In the genomic region with DNA sequence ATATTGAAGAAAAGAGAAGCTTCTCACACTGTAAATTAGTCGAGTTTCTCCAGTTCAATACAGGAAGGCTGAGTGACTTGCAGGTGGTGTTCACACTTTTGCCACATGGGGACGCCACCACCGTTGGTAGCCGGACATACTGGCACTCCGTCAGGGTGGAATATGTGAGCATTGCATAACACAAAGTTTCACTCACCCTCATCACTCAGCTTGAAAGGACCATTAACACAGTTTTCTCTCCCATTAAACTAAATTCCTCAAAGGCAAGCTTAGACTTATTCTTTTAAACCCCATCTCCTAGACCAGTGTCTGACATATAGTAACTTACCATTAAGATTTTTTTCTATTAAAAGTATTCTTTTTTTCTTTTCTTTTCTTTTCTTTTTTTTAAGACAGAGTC, we compare ENCODE assay signal across 8 cellular contexts.
A peak's percentile ranks its signal among the peaks of the same experiment; 100 is the strongest.
DNase-seq lines count a peak whose midpoint lies in the region; ATAC-seq and TF ChIP-seq lines count a peak whose summit lies in the region.

No MANE protein-coding gene starts in this region.

- no peaks in the 10 kb centered on the region for H3K9me3 Mint-ChIP-seq in activated CD4-positive, alpha-beta T cell treated with anti-CD3 and anti-CD28 coated beads for 36 hours (ENCODE audit: low read depth)
- no peaks in the 10 kb centered on the region for H3K9me3 Mint-ChIP-seq in endothelial cell (ENCODE audit: unreplicated experiment)

- no peak overlapping the region for H3K9ac ChIP-seq in mesendoderm (ENCODE audit: low read length)

- H2BK15ac ChIP-seq in mesendoderm (replicated peaks; ENCODE audit: low read depth): no peak overlapping the region

- peak overlapping the region; percentile 80 for H2AFZ ChIP-seq in ACC112 (ENCODE audit: low read length, unreplicated experiment)

- no peak overlapping the region for H3K18ac ChIP-seq in mesendoderm (ENCODE audit: low read length)

- H3K27ac ChIP-seq in ACC112 (ENCODE audit: low read depth, low read length) (no peak overlapping the region), mesendoderm (ENCODE audit: low read depth, low read length) (no peak overlapping the region)

- H3K4ac ChIP-seq in mesendoderm (ENCODE audit: low read depth, low read length): no peak overlapping the region

- no peak overlapping the region for H3K4me3 Mint-ChIP-seq in activated CD4-positive, alpha-beta T cell treated with anti-CD3 and anti-CD28 coated beads for 36 hours
- H3K4me3 Mint-ChIP-seq in endothelial cell (ENCODE audit: unreplicated experiment): no peak overlapping the region

- H3K27me3 Mint-ChIP-seq in activated CD4-positive, alpha-beta T cell treated with anti-CD3 and anti-CD28 coated beads for 36 hours: peaks cover 5% of the 10 kb centered on the region
- peaks cover 9% of the 10 kb centered on the region for H3K27me3 Mint-ChIP-seq in endothelial cell (ENCODE audit: unreplicated experiment)

- no peaks in the 10 kb centered on the region for H3K27me3 ChIP-seq in ACC112 (ENCODE audit: insufficient read depth, low read length)
- H3K27me3 ChIP-seq in mesendoderm (ENCODE audit: insufficient read depth, low read length, poor library complexity): no peaks in the 10 kb centered on the region

- CTCF ChIA-PET in activated CD4-positive, alpha-beta T cell treated with anti-CD3 and anti-CD28 coated beads for 36 hours (lab: Charles Lee): interaction anchor here (0.9 to 10.3 kb wide), 14 partner anchors 9 to 320 kb away, joined by 3 to 113 read pairs (median 4); a partner anchor contains a TSS

- TF ChIP-seq CTCF in GM13976 (IDR thresholded peaks at IDR 0.05; ENCODE audit: borderline replicate concordance, control extremely low read depth, extremely low read depth, insufficient read depth, missing control alignments): peak; percentile 62
- peak; percentile 87 for TF ChIP-seq CTCF in endothelial cell (IDR thresholded peaks at IDR 0.05; ENCODE audit: unreplicated experiment)

- H2BK5ac ChIP-seq in mesendoderm (ENCODE audit: low read length): no peak overlapping the region

- no peak overlapping the region for H3K4me3 ChIP-seq in ACC112 (ENCODE audit: low read depth, low read length)
- H3K4me3 ChIP-seq in mesendoderm (ENCODE audit: low read length): no peak overlapping the region

- no peak overlapping the region for H2AK5ac ChIP-seq in mesendoderm (ENCODE audit: low read length)

- no peak overlapping the region for H4K8ac ChIP-seq in mesendoderm (ENCODE audit: low read depth, low read length)

- in situ Hi-C loops in GM13976 (cut with MboI; ENCODE audit: low sequenced_read_pairs, unreplicated experiment): no loop called here

- no peaks in the 10 kb centered on the region for H3K4me1 Mint-ChIP-seq in activated CD4-positive, alpha-beta T cell treated with anti-CD3 and anti-CD28 coated beads for 36 hours
- peaks cover 3% of the 10 kb centered on the region for H3K4me1 Mint-ChIP-seq in endothelial cell (ENCODE audit: unreplicated experiment)

- DNase-seq in GM13976 (ENCODE audit: low spot score) (peak; percentile 59), NCI-H2107 treated with DMSO at 0.1 percent for 48 hours (lab: John Stamatoyannopoulos, UW; ENCODE audit: unreplicated experiment) (peak; percentile 56), endothelial cell (ENCODE audit: low spot score) (peak; percentile 85), mesendoderm (peak; percentile 73)
- DNase-seq in activated CD4-positive, alpha-beta T cell treated with anti-CD3 and anti-CD28 coated beads for 36 hours: peak; percentile 83
- peak; percentile 18 for DNase-seq in stimulated activated naive CD4-positive, alpha-beta T cell treated with Interleukin-2 at 50 U/mL for 16 hours (lab: John Stamatoyannopoulos, UW)

- no CpG with 5 or more reads among the region's 5 CpGs for WGBS in mesendoderm (ENCODE audit: extremely low coverage, insufficient coverage, low lambda C conversion rate)

- no peaks in the 10 kb centered on the region for H3K36me3 Mint-ChIP-seq in activated CD4-positive, alpha-beta T cell treated with anti-CD3 and anti-CD28 coated beads for 36 hours (ENCODE audit: low read depth)
- H3K36me3 Mint-ChIP-seq in endothelial cell (ENCODE audit: low read depth, unreplicated experiment): no peaks in the 10 kb centered on the region

- intact Hi-C loops in activated CD4-positive, alpha-beta T cell treated with anti-CD3 and anti-CD28 coated beads for 36 hours (cut with DNase I, micrococcal nuclease): loop anchor here in 1 of 2 experiments (1.0 kb wide), 1 partner anchor 225 kb away; no protein-coding TSS in a partner anchor

- no peaks in the 10 kb centered on the region for H3K79me1 ChIP-seq in mesendoderm (ENCODE audit: low read length)

- no peak overlapping the region for H3K56ac ChIP-seq in mesendoderm (ENCODE audit: low read length)

- no peak overlapping the region for H3K4me2 ChIP-seq in mesendoderm (ENCODE audit: low read length)

- no peak overlapping the region for H3K23ac ChIP-seq in mesendoderm (ENCODE audit: low read length)

- POLR2A ChIA-PET in activated CD4-positive, alpha-beta T cell treated with anti-CD3 and anti-CD28 coated beads for 36 hours (lab: Charles Lee): no interaction called here

- H3K4me1 ChIP-seq in ACC112 (ENCODE audit: control insufficient read depth, insufficient read depth, low read length, unreplicated experiment) (peaks cover 15% of the 10 kb centered on the region), mesendoderm (ENCODE audit: control insufficient read depth, low read depth, low read length) (no peaks in the 10 kb centered on the region)

- H2BK120ac ChIP-seq in mesendoderm (ENCODE audit: low read depth, low read length): no peak overlapping the region

- H3K27ac Mint-ChIP-seq in activated CD4-positive, alpha-beta T cell treated with anti-CD3 and anti-CD28 coated beads for 36 hours: no peak overlapping the region
- H3K27ac Mint-ChIP-seq in endothelial cell (ENCODE audit: unreplicated experiment): no peak overlapping the region

- H4K5ac ChIP-seq in mesendoderm (ENCODE audit: low read length): no peak overlapping the region

- H3K79me2 ChIP-seq in ACC112 (ENCODE audit: control insufficient read depth, insufficient read depth, low read length, unreplicated experiment): no peaks in the 10 kb centered on the region
- H3K79me2 ChIP-seq in mesendoderm (ENCODE audit: control insufficient read depth, insufficient read depth, low read length): no peaks in the 10 kb centered on the region

- ATAC-seq in HG02885 (IDR thresholded peaks at IDR 0.05; ENCODE audit: poor library complexity, unreplicated experiment): peak; percentile 75
- peak; percentile 79 for ATAC-seq in activated CD4-positive, alpha-beta T cell treated with anti-CD3 and anti-CD28 coated beads for 36 hours

- H3K36me3 ChIP-seq in ACC112 (ENCODE audit: insufficient read depth, low read length) (no peaks in the 10 kb centered on the region), mesendoderm (ENCODE audit: control insufficient read depth, insufficient read depth, low read length) (no peaks in the 10 kb centered on the region)

Comparison
In these comparisons a context has a peak if more than half of its experiments do, and no peak if none do; other contexts are left out.
1. DNase-seq: peak in every context shown above with its lines; median percentile 85 in endothelial cell; 83 in activated CD4-positive, alpha-beta T cell treated with anti-CD3 and anti-CD28 coated beads for 36 hours; 73 in mesendoderm; 59 in GM13976; 56 in NCI-H2107 treated with DMSO at 0.1 percent for 48 hours; 18 in stimulated activated naive CD4-positive, alpha-beta T cell treated with Interleukin-2 at 50 U/mL for 16 hours.